1 cellular context compared by ENCODE assay signal in genomic region chr20:38146628-38147027, GRCh38.
TF ChIP-seq lines count a peak whose summit lies in the region.

No MANE protein-coding gene starts in this region.

TF ChIP-seq in HepG2, 621 proteins besides CTCF, POLR2A, EP300 and RAD21 (continued from another document):
- 0 out of 2 replicates have a peak, but pooled peaks have one; percentile 35 for TF ChIP-seq DZIP1 (CRISPR knock-in tag; IDR thresholded peaks at IDR 0.05)
- no peak for TF ChIP-seq HNRNPL (IDR thresholded peaks at IDR 0.05; ENCODE audit: low read depth, low read length)
- peak; percentile 48; the same call in 1 of the 2 replicates for TF ChIP-seq ZNF280B (CRISPR knock-in tag; IDR thresholded peaks at IDR 0.05; ENCODE audit: borderline replicate concordance)
- TF ChIP-seq NRL (CRISPR knock-in tag; IDR thresholded peaks at IDR 0.05; ENCODE audit: borderline replicate concordance), result 0 out of 2 replicates have a peak, but pooled peaks have one; percentile 25
- TF ChIP-seq ZBTB42 (CRISPR knock-in tag; IDR thresholded peaks at IDR 0.05), result no peak
- TF ChIP-seq HNF4A (CRISPR knock-in tag; IDR thresholded peaks at IDR 0.05), result no peak
TF ChIP-seq in HepG2: peak in this region for 12.
